ENCODE assay signal across 23 cellular contexts in the genomic region with DNA sequence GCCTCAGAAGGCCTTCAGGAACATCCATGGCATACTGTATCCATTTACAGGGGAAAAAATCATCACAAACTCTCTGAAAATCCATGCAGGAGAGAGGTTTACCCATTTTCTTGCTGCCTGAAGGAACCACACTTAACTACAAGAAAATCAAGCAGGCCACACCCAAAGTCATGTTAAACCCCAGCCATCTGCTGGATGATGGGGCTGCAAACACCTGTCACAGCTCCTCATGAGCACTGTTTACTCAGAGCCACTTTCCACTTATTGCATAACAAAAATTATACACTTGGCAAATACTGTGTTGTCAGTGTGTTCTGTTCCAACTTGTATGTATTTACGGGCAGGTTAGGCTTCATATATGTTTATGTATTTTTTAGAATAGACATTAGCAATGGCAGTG. TPM values are rescaled to one million over a fixed set of nuclear protein-coding genes. Genes with fewer than 3 reads are reported as not detected.
DNase-seq lines count a peak whose midpoint lies in the region; ATAC-seq and TF ChIP-seq lines count a peak whose summit lies in the region.
"Had no signal": no experiment of that assay in that cellular context is flagged by ENCODE, and none has a peak within 500 bp of the region (broad histone marks: within the 10 kb centered on the region; RNA-seq: fewer than 3 reads in every experiment).

No MANE protein-coding gene starts in this region.

- peaks cover 18% of the 10 kb centered on the region for H3K9me3 Mint-ChIP-seq in glutamatergic neuron (ENCODE audit: unreplicated experiment)
- no peaks in the 10 kb centered on the region for H3K9me3 Mint-ChIP-seq in effector memory CD8-positive, alpha-beta T cell
- H3K9me3 Mint-ChIP-seq: activated B cell treated with CpG ODN at 0.5 μM for 24 hours; activated CD8-positive, alpha-beta T cell treated with anti-CD3 and anti-CD28 coated beads for 36 hours; activated T-cell treated with anti-CD3 and anti-CD28 coated beads, Interleukin-2, amount 50 U/mL, for 24 hours; CD14-positive monocyte; GM23338; neural crest cell; stimulated activated naive B cell treated with anti-CD40 and anti-IgM and Interleukin-4, amounts not matched to agents 10 μg/mL and 1 μg/mL and 100 μg/mL, for 72 hours had no signal

- DNase-seq in DMS53 treated with DMSO at 0.1 percent for 48 hours (lab: John Stamatoyannopoulos, UW; ENCODE audit: unreplicated experiment) (peak; percentile 80), NCI-H1694 treated with DMSO at 0.1 percent for 48 hours (lab: John Stamatoyannopoulos, UW) (peak; percentile 69), NCI-H524 (lab: John Stamatoyannopoulos, UW) (peak; percentile 62 to 87), glutamatergic neuron (peak; percentile 40), cerebellar nuclear complex (lab: John Stamatoyannopoulos, UW) (no peak)
- DNase-seq in effector memory CD8-positive, alpha-beta T cell: no peak
- DNase-seq: activated B cell treated with CpG ODN at 0.5 μM for 24 hours; activated CD8-positive, alpha-beta T cell treated with anti-CD3 and anti-CD28 coated beads for 36 hours; activated naive CD4-positive, alpha-beta T cell treated with Interleukin-2 at 50 U/mL for 16 hours; activated T-cell treated with anti-CD3 and anti-CD28 coated beads, Interleukin-2, amount 50 U/mL, for 24 hours; DMS79; left ventricle myocardium superior; NCI-H1092; posterior cingulate gyrus; stimulated activated CD4-positive, alpha-beta T cell treated with anti-CD3 and anti-CD28 coated beads, Interleukin-1b, Interleukin-23, amount 100 ng/mL, for 48 hours had no signal

- no peaks in the 10 kb centered on the region for H3K36me3 Mint-ChIP-seq in glutamatergic neuron (ENCODE audit: unreplicated experiment)
- peaks cover 2% of the 10 kb centered on the region for H3K36me3 Mint-ChIP-seq in effector memory CD8-positive, alpha-beta T cell (ENCODE audit: insufficient read depth)
- H3K36me3 Mint-ChIP-seq: stimulated activated naive B cell treated with anti-CD40 and anti-IgM and Interleukin-4, amounts not matched to agents 10 μg/mL and 1 μg/mL and 100 μg/mL, for 72 hours had no signal

- peaks cover 68% of the 10 kb centered on the region for H3K4me1 Mint-ChIP-seq in glutamatergic neuron (ENCODE audit: low read depth, unreplicated experiment)
- H3K4me1 Mint-ChIP-seq in effector memory CD8-positive, alpha-beta T cell (ENCODE audit: low read depth in 2 of 2): no peaks in the 10 kb centered on the region
- H3K4me1 Mint-ChIP-seq: activated B cell treated with CpG ODN at 0.5 μM for 24 hours had no signal

- H3K27me3 Mint-ChIP-seq in glutamatergic neuron (ENCODE audit: unreplicated experiment): peaks cover 9% of the 10 kb centered on the region
- H3K27me3 Mint-ChIP-seq in effector memory CD8-positive, alpha-beta T cell: no peaks in the 10 kb centered on the region
- H3K27me3 Mint-ChIP-seq: activated B cell treated with CpG ODN at 0.5 μM for 24 hours; activated CD8-positive, alpha-beta T cell treated with anti-CD3 and anti-CD28 coated beads for 36 hours; activated T-cell treated with anti-CD3 and anti-CD28 coated beads, Interleukin-2, amount 50 U/mL, for 24 hours had no signal

- H3K27ac Mint-ChIP-seq in glutamatergic neuron (ENCODE audit: unreplicated experiment): peak overlapping the region; percentile 99
- H3K27ac Mint-ChIP-seq in effector memory CD8-positive, alpha-beta T cell: no peak overlapping the region
- H3K27ac Mint-ChIP-seq: activated B cell treated with CpG ODN at 0.5 μM for 24 hours; activated CD8-positive, alpha-beta T cell treated with anti-CD3 and anti-CD28 coated beads for 36 hours; activated T-cell treated with anti-CD3 and anti-CD28 coated beads, Interleukin-2, amount 50 U/mL, for 24 hours; CD14-positive monocyte; GM23338; stimulated activated naive B cell treated with anti-CD40 and anti-IgM and Interleukin-4, amounts not matched to agents 10 μg/mL and 1 μg/mL and 100 μg/mL, for 72 hours had no signal

- H3K4me3 Mint-ChIP-seq in glutamatergic neuron (ENCODE audit: unreplicated experiment): peak overlapping the region; percentile 25
- no peak overlapping the region for H3K4me3 Mint-ChIP-seq in effector memory CD8-positive, alpha-beta T cell
- H3K4me3 Mint-ChIP-seq: activated B cell treated with CpG ODN at 0.5 μM for 24 hours; activated CD8-positive, alpha-beta T cell treated with anti-CD3 and anti-CD28 coated beads for 36 hours; activated T-cell treated with anti-CD3 and anti-CD28 coated beads, Interleukin-2, amount 50 U/mL, for 24 hours; CD14-positive monocyte; GM23338; neural crest cell; stimulated activated naive B cell treated with anti-CD40 and anti-IgM and Interleukin-4, amounts not matched to agents 10 μg/mL and 1 μg/mL and 100 μg/mL, for 72 hours had no signal

- no peak for ATAC-seq in HG02981 (IDR thresholded peaks at IDR 0.05; ENCODE audit: unreplicated experiment)
- no peak for ATAC-seq in effector memory CD8-positive, alpha-beta T cell (replicated peaks)
- ATAC-seq: activated CD8-positive, alpha-beta T cell treated with anti-CD3 and anti-CD28 coated beads for 36 hours; left ventricle myocardium superior; sciatic nerve had no signal

- TF ChIP-seq CTCF in glutamatergic neuron (IDR thresholded peaks at IDR 0.05; ENCODE audit: partially characterized antibody, unreplicated experiment): no peak

RNA-seq across cellular contexts. Expression of gene PPIC, which starts 35.8 kb away (rescaled TPM):
- 5.7 TPM for total RNA-seq in glutamatergic neuron (ENCODE audit: unreplicated experiment)
- total RNA-seq: activated B cell treated with CpG ODN at 0.5 μM for 24 hours; activated CD8-positive, alpha-beta T cell treated with anti-CD3 and anti-CD28 coated beads for 36 hours; mononuclear cell; T-helper 2 cell treated with Interferon-gamma antibody and Interleukin-4, amounts not matched to agents 100 ng/mL and 5 ng/mL, for 36 hours had no signal

Comparison
In these comparisons a context has a peak if more than half of its experiments do, and no peak if none do; other contexts are left out.
1. DNase-seq: peak in DMS53 treated with DMSO at 0.1 percent for 48 hours (single experiment), NCI-H1694 treated with DMSO at 0.1 percent for 48 hours (single experiment), NCI-H524 (2 of 2) and glutamatergic neuron (single experiment); none in effector memory CD8-positive, alpha-beta T cell (0 of 3) and cerebellar nuclear complex (0 of 2).